ENCODE assay signal across 25 cellular contexts in genomic region chr1:206476058-206476457, GRCh38. TPM values are rescaled to one million over a fixed set of nuclear protein-coding genes. Genes with fewer than 3 reads are reported as not detected.
A peak's percentile ranks its signal among the peaks of the same experiment; 100 is the strongest.
DNase-seq lines count a peak whose midpoint lies in the region; ATAC-seq, FAIRE-seq and TF ChIP-seq lines count a peak whose summit lies in the region.
"Had no signal": no experiment of that assay in that cellular context is flagged by ENCODE, and none has a peak within 500 bp of the region (broad histone marks: within the 10 kb centered on the region; RNA-seq: fewer than 3 reads in every experiment).

No MANE protein-coding gene starts in this region.

- no peak for FAIRE-seq in kidney (lab: Jason Lieb, UNC)
- FAIRE-seq: GM12892, K562, RCC 7860 had no signal

- DNase-seq in Right ventricle myocardium inferior (ENCODE audit: missing footprints), result peak; percentile 57
- no peak for DNase-seq in left cardiac atrium
- peak; percentile 64 for DNase-seq in kidney
- DNase-seq in upper lobe of right lung, result peak; percentile 63
- DNase-seq in substantia nigra (lab: John Stamatoyannopoulos, UW), result no peak
- DNase-seq in DMS53 treated with DMSO at 0.1 percent for 48 hours (lab: John Stamatoyannopoulos, UW; ENCODE audit: unreplicated experiment), result no peak
- no peak for DNase-seq in amniotic stem cell (lab: John Stamatoyannopoulos, UW)
- DNase-seq: Calu3, DND-41, H7, Kasumi-1, MV-4-11, NCI-H1105, NCI-H146, NCI-H1930, NCI-H2107, NCI-H524, NCI-H774 had no signal

- no peak overlapping the region for H3K27ac ChIP-seq in kidney (ENCODE audit: low read depth in 2 of 2, low read length in 2 of 2)
- no peak overlapping the region for H3K27ac ChIP-seq in upper lobe of right lung
- no peak overlapping the region for H3K27ac ChIP-seq in substantia nigra (ENCODE audit: low read depth, low read length, poor library complexity, severe bottlenecking)
- H3K27ac ChIP-seq: C4-2B, SJSA1 had no signal

- peaks cover 0 to 3% of the 10 kb centered on the region in 2 donors for H3K4me1 ChIP-seq in kidney (ENCODE audit: control insufficient read depth in 1 of 2, insufficient read depth in 1 of 2, low read depth in 1 of 2, low read length in 2 of 2)
- peaks cover 20% of the 10 kb centered on the region for H3K4me1 ChIP-seq in upper lobe of right lung

- ATAC-seq in Right ventricle myocardium inferior (no peak), left cardiac atrium (no peak), upper lobe of right lung (no peak)
- ATAC-seq: K562 had no signal

- H3K4me3 ChIP-seq in kidney (ENCODE audit: low read length in 2 of 2) (no peak overlapping the region), upper lobe of right lung (no peak overlapping the region)
- H3K4me3 ChIP-seq: K562, SJSA1 had no signal

- H3K4me1 Mint-ChIP-seq in activated naive CD8-positive, alpha-beta T cell (ENCODE audit: low read depth), result peaks cover 48% of the 10 kb centered on the region

- TF ChIP-seq CTCF in kidney (IDR thresholded peaks at IDR 0.05; ENCODE audit: borderline replicate concordance, extremely low read depth, insufficient read depth) (no peak), upper lobe of right lung (IDR thresholded peaks at IDR 0.05) (no peak)

- peaks cover 4% of the 10 kb centered on the region for H3K36me3 Mint-ChIP-seq in activated naive CD8-positive, alpha-beta T cell

- intact Hi-C loops in Right ventricle myocardium inferior (cut with DNase I), result no loop called here
- intact Hi-C loops in left cardiac atrium (cut with DNase I), result no loop called here
- intact Hi-C loops in kidney (cut with DNase I), result no loop called here
- intact Hi-C loops in upper lobe of right lung (cut with DNase I), result no loop called here

- H3K9ac ChIP-seq in kidney (ENCODE audit: low read length in 2 of 2), result no peak overlapping the region

- no peak overlapping the region for H3K4me3 Mint-ChIP-seq in activated naive CD8-positive, alpha-beta T cell
- H3K4me3 Mint-ChIP-seq: B cell had no signal

- no peaks in the 10 kb centered on the region for H3K36me3 ChIP-seq in kidney (ENCODE audit: control insufficient read depth in 1 of 2, insufficient read depth in 2 of 2, low read length in 2 of 2)
- peaks cover 26% of the 10 kb centered on the region for H3K36me3 ChIP-seq in upper lobe of right lung

- H3K27me3 ChIP-seq in upper lobe of right lung, result no peaks in the 10 kb centered on the region
- H3K27me3 ChIP-seq: SJSA1 had no signal

- H3K9me3 Mint-ChIP-seq in activated naive CD8-positive, alpha-beta T cell (ENCODE audit: low read depth), result no peaks in the 10 kb centered on the region

- no peaks in the 10 kb centered on the region for H3K27me3 Mint-ChIP-seq in activated naive CD8-positive, alpha-beta T cell
- H3K27me3 Mint-ChIP-seq: B cell had no signal

- H3K27ac Mint-ChIP-seq in activated naive CD8-positive, alpha-beta T cell, result peak overlapping the region; percentile 22

- H3K9me3 ChIP-seq in kidney (ENCODE audit: control insufficient read depth in 1 of 2, low read length in 2 of 2) (no peaks in the 10 kb centered on the region), upper lobe of right lung (no peaks in the 10 kb centered on the region)
- H3K9me3 ChIP-seq: SJSA1 had no signal

RNA-seq across cellular contexts. Expression of gene IKBKE, which starts 5.8 kb away (rescaled TPM):
- total RNA-seq in Right ventricle myocardium inferior (0.62 TPM), left cardiac atrium (1 to 10 TPM in 1 of 2 donors, under 1 TPM in 1; 0.94 to 1.7 TPM), kidney (14.5 TPM), upper lobe of right lung (8.5 TPM)
- polyA plus RNA-seq in kidney (ENCODE audit: insufficient read depth, low read depth, low replicate concordance), result 3.4 TPM

RNA-seq across cellular contexts. Expression of gene RASSF5, which starts 31.3 kb away (rescaled TPM):
- 5.3 TPM for total RNA-seq in Right ventricle myocardium inferior
- 10 to 100 TPM in 1 of 2 donors, 1 to 10 TPM in 1; 7.8 to 10.0 TPM for total RNA-seq in left cardiac atrium
- total RNA-seq in kidney, result 18.8 TPM
- 2.4 TPM for polyA plus RNA-seq in kidney (ENCODE audit: insufficient read depth, low read depth, low replicate concordance)
- 37.6 TPM for total RNA-seq in upper lobe of right lung

Comparison
In these comparisons a context has a peak if more than half of its experiments do, and no peak if none do; other contexts are left out.
1. DNase-seq: peak in Right ventricle myocardium inferior (single experiment), kidney (single experiment) and upper lobe of right lung (single experiment); none in left cardiac atrium (single experiment), substantia nigra (0 of 49), DMS53 treated with DMSO at 0.1 percent for 48 hours (single experiment) and amniotic stem cell (single experiment).